16 cellular contexts compared by ENCODE assay signal in genomic region chr10:7856685-7857084, GRCh38.
"Had no signal": no experiment of that assay in that cellular context is flagged by ENCODE, and none has a peak within 500 bp of the region (broad histone marks: within the 10 kb centered on the region; RNA-seq: fewer than 3 reads in every experiment).

No MANE protein-coding gene starts in this region.

- H3K27ac ChIP-seq: left ventricle myocardium inferior, right atrium auricular region, spleen had no signal

- ATAC-seq: T-helper 17 cell had no signal

- H3K27me3 ChIP-seq: right atrium auricular region, spleen had no signal

- H3K27ac Mint-ChIP-seq: activated B cell treated with CpG ODN at 0.5 μM for 24 hours; activated naive CD4-positive, alpha-beta T cell treated with anti-CD3 and anti-CD28 coated beads, Interleukin-2, amount 50 U/mL, for 24 hours had no signal

- H3K4me3 ChIP-seq: left ventricle myocardium inferior, right atrium auricular region, spleen had no signal

- DNase-seq: activated B cell treated with CpG ODN at 0.5 μM for 24 hours; activated CD4-positive, alpha-beta T cell treated with anti-CD3 and anti-CD28 coated beads, Interleukin-2, amount 50 U/mL, for 1 hour; activated effector memory CD4-positive, alpha-beta T cell treated with Interleukin-2 at 50 U/mL for 16 hours; activated T-cell treated with anti-CD3 and anti-CD28 coated beads, Interleukin-2, amount 50 U/mL, for 1 hour; central memory CD4-positive, alpha-beta T cell; cortex of kidney; effector memory CD4-positive, alpha-beta T cell; erythroblast; left ventricle myocardium inferior; spleen; stimulated activated CD4-positive, alpha-beta T cell treated with anti-CD3 and anti-CD28 coated beads, Interleukin-2, amount 100 ng/mL, for 24 hours; stimulated activated naive CD4-positive, alpha-beta T cell; T-helper 17 cell; trophoblast cell had no signal

- H3K36me3 ChIP-seq: right atrium auricular region had no signal

- H3K4me3 Mint-ChIP-seq: activated B cell treated with CpG ODN at 0.5 μM for 24 hours; activated naive CD4-positive, alpha-beta T cell treated with anti-CD3 and anti-CD28 coated beads, Interleukin-2, amount 50 U/mL, for 24 hours; T-helper 17 cell had no signal

- H3K27me3 Mint-ChIP-seq: activated B cell treated with CpG ODN at 0.5 μM for 24 hours; activated naive CD4-positive, alpha-beta T cell treated with anti-CD3 and anti-CD28 coated beads, Interleukin-2, amount 50 U/mL, for 24 hours; T-helper 17 cell had no signal
